19 cellular contexts compared by ENCODE assay signal in genomic region chr22:17783773-17784480, GRCh38.
"Had no signal": no experiment of that assay in that cellular context is flagged by ENCODE, and none has a peak within 500 bp of the region (broad histone marks: within the 10 kb centered on the region; RNA-seq: fewer than 3 reads in every experiment).

No MANE protein-coding gene starts in this region.

- ATAC-seq: gastroesophageal sphincter, heart right ventricle, left cardiac atrium, sciatic nerve had no signal

- DNase-seq: activated CD4-positive, alpha-beta memory T cell treated with anti-CD3 and anti-CD28 coated beads, Interleukin-2, amount 10 ng/mL, durations not matched to agents 7 days and 5 days; activated CD4-positive, alpha-beta T cell treated with anti-CD3 and anti-CD28 coated beads, Interleukin-2, amount 10 ng/mL, durations not matched to agents 24 days and 14 days; activated effector memory CD4-positive, alpha-beta T cell treated with anti-CD3 and anti-CD28 coated beads, Interleukin-2, amount 50 U/mL, for 16 hours; colonic mucosa; endodermal cell; heart right ventricle; islet precursor cell; left cardiac atrium; nephron progenitor cell; small intestine; stimulated activated CD4-positive, alpha-beta T cell treated with anti-CD3 and anti-CD28 coated beads, Interleukin-15, amount 100 ng/mL, for 24 hours; stimulated activated naive CD4-positive, alpha-beta T cell had no signal

- H3K9me3 Mint-ChIP-seq: activated CD4-positive, alpha-beta memory T cell treated with anti-CD3 and anti-CD28 coated beads, Interleukin-2, amount 10 ng/mL, durations not matched to agents 7 days and 5 days; activated CD4-positive, alpha-beta T cell treated with anti-CD3 and anti-CD28 coated beads, Interleukin-2, amount 10 ng/mL, durations not matched to agents 24 days and 14 days; activated naive CD4-positive, alpha-beta T cell treated with anti-CD3 and anti-CD28 coated beads, Interleukin-2, amount 50 U/mL, for 24 hours; endodermal cell; memory B cell; type B pancreatic cell had no signal

- H3K36me3 Mint-ChIP-seq: activated naive CD4-positive, alpha-beta T cell treated with anti-CD3 and anti-CD28 coated beads, Interleukin-2, amount 50 U/mL, for 24 hours; type B pancreatic cell had no signal

- H3K9me3 ChIP-seq: colonic mucosa, gastroesophageal sphincter, heart right ventricle, thoracic aorta, vagina had no signal

- H3K27me3 ChIP-seq: colonic mucosa, heart right ventricle, vagina had no signal

- FAIRE-seq: small intestine had no signal

- H3K27ac ChIP-seq: colonic mucosa, gastroesophageal sphincter, heart right ventricle, thoracic aorta, vagina had no signal

- H3K4me3 Mint-ChIP-seq: activated CD4-positive, alpha-beta memory T cell treated with anti-CD3 and anti-CD28 coated beads, Interleukin-2, amount 10 ng/mL, durations not matched to agents 7 days and 5 days; activated CD4-positive, alpha-beta T cell treated with anti-CD3 and anti-CD28 coated beads, Interleukin-2, amount 10 ng/mL, durations not matched to agents 24 days and 14 days; activated naive CD4-positive, alpha-beta T cell treated with anti-CD3 and anti-CD28 coated beads, Interleukin-2, amount 50 U/mL, for 24 hours; endodermal cell; memory B cell; type B pancreatic cell had no signal

- H3K27ac Mint-ChIP-seq: activated CD4-positive, alpha-beta memory T cell treated with anti-CD3 and anti-CD28 coated beads, Interleukin-2, amount 10 ng/mL, durations not matched to agents 7 days and 5 days; activated CD4-positive, alpha-beta T cell treated with anti-CD3 and anti-CD28 coated beads, Interleukin-2, amount 10 ng/mL, durations not matched to agents 24 days and 14 days; activated naive CD4-positive, alpha-beta T cell treated with anti-CD3 and anti-CD28 coated beads, Interleukin-2, amount 50 U/mL, for 24 hours; endodermal cell; nephron progenitor cell; type B pancreatic cell had no signal

- H3K27me3 Mint-ChIP-seq: activated CD4-positive, alpha-beta memory T cell treated with anti-CD3 and anti-CD28 coated beads, Interleukin-2, amount 10 ng/mL, durations not matched to agents 7 days and 5 days; activated naive CD4-positive, alpha-beta T cell treated with anti-CD3 and anti-CD28 coated beads, Interleukin-2, amount 50 U/mL, for 24 hours; memory B cell; type B pancreatic cell had no signal

- H3K36me3 ChIP-seq: colonic mucosa had no signal

- H3K4me3 ChIP-seq: colonic mucosa, gastroesophageal sphincter, heart right ventricle, thoracic aorta, vagina had no signal
